Comparison of ENCODE assay signal across 20 cellular contexts in the genomic region with DNA sequence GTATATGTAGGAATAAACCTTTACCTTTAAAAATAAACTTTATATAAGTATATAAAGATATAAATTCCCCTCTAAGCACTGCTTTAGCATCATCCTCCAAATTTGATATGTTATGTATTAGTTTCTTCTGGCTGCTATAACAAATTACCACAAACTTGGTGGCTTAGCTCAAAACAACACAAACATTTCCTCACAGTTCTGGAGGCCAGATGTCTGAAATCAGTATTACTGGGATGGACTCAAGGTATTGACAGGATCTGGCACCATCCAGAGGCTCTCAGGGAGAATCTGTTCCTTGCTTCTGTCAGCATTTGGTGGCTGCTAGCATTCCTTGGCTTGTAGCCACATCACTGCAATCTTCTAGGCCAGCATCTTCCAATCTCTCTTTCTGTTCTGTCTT.
DNase-seq lines count a peak whose midpoint lies in the region; ATAC-seq, FAIRE-seq and TF ChIP-seq lines count a peak whose summit lies in the region.
"Had no signal": no experiment of that assay in that cellular context is flagged by ENCODE, and none has a peak within 500 bp of the region (broad histone marks: within the 10 kb centered on the region; RNA-seq: fewer than 3 reads in every experiment).

No MANE protein-coding gene starts in this region.

- FAIRE-seq in GM18507 (lab: Jason Lieb, UNC) = peak; percentile 47
- FAIRE-seq: GM12878, GM19239, H1 had no signal

- TF ChIP-seq POLR2A in GM18505 (IDR thresholded peaks at IDR 0.05; ENCODE audit: borderline replicate concordance, extremely low read depth, insufficient read depth, insufficient read length) = no peak

- DNase-seq in AG10803 (ENCODE audit: low read depth) (peak; percentile 23), GM18507 (ENCODE audit: extremely low spot score, insufficient read length, low read depth) (no peak), choroid plexus epithelial cell (ENCODE audit: low read depth) (peak; percentile 6)
- DNase-seq in activated naive CD4-positive, alpha-beta T cell treated with anti-CD3 and anti-CD28 coated beads, Interleukin-2, amount 50 U/mL, for 16 hours = no peak
- DNase-seq: 8988T; ACHN; C1 segment of cervical spinal cord; CD4-positive, alpha-beta memory T cell; COR-L47; DMS153; DND-41; GDM1; GM23248; H7 had no signal

- no peak overlapping the region for H3K4me3 ChIP-seq in AG10803 (ENCODE audit: low read length)
- H3K4me3 ChIP-seq in choroid plexus epithelial cell (ENCODE audit: low read depth, low read length) = no peak overlapping the region
- H3K4me3 ChIP-seq: A549, GM12878, GM23248 had no signal

- TF ChIP-seq CTCF in AG10803 (conservative IDR thresholded peaks at IDR 0.05; ENCODE audit: low read length) (no peak), choroid plexus epithelial cell (conservative IDR thresholded peaks at IDR 0.05; ENCODE audit: low read depth, low read length) (no peak)

- ATAC-seq in GM18505 (IDR thresholded peaks at IDR 0.05; ENCODE audit: unreplicated experiment) (no peak), GM19023 (IDR thresholded peaks at IDR 0.05; ENCODE audit: unreplicated experiment) (no peak)
- ATAC-seq: A549, GM12878 had no signal

Comparison
In these comparisons a context has a peak if more than half of its experiments do, and no peak if none do; other contexts are left out.
1. DNase-seq: peak in AG10803 (single experiment) and choroid plexus epithelial cell (single experiment); none in GM18507 (single experiment) and activated naive CD4-positive, alpha-beta T cell treated with anti-CD3 and anti-CD28 coated beads, Interleukin-2, amount 50 U/mL, for 16 hours (single experiment).